13 cellular contexts compared by ENCODE assay signal in the genomic region with DNA sequence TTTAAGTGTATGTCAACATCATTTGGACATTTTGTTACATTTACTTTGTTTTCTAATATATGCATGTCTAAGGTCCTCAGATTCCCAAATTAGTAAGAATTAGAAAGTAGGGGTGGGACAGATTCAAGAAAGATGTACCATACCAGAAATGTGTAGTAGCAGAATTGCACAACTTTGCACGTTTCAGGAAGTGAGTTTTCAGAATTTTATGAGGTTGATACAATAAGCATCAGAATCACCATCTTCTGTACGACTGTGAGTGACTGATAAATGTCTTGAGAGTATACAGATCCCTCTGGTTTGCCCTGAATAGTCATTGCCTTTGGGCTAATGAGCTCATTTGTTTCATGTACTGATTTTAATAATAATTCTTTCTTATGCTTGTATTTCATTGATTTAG. TPM values are rescaled to one million over a fixed set of nuclear protein-coding genes. Genes with fewer than 3 reads are reported as not detected.
DNase-seq lines count a peak whose midpoint lies in the region; ATAC-seq, FAIRE-seq and TF ChIP-seq lines count a peak whose summit lies in the region.
"Had no signal": no experiment of that assay in that cellular context is flagged by ENCODE, and none has a peak within 500 bp of the region (broad histone marks: within the 10 kb centered on the region; RNA-seq: fewer than 3 reads in every experiment).

No MANE protein-coding gene starts in this region.

- peaks cover 39% of the 10 kb centered on the region for H3K4me1 Mint-ChIP-seq in type B pancreatic cell (ENCODE audit: unreplicated experiment)

- no peak overlapping the region for H3K9ac ChIP-seq in OCI-LY3 (ENCODE audit: low read length)
- no peak overlapping the region for H3K9ac ChIP-seq in endothelial cell of umbilical vein (replicated peaks; ENCODE audit: extremely low read depth, insufficient read depth, low read length)

- peaks cover 0 to 66% of the 10 kb centered on the region in 2 donors for H3K4me1 ChIP-seq in right atrium auricular region
- peaks cover 31% of the 10 kb centered on the region for H3K4me1 ChIP-seq in OCI-LY3 (ENCODE audit: low read length)
- H3K4me1 ChIP-seq in endothelial cell of umbilical vein (ENCODE audit: control insufficient read depth, extremely low read depth, insufficient read depth, low read length): peaks cover 41% of the 10 kb centered on the region
- H3K4me1 ChIP-seq in Peyer's patch: peaks cover 0 to 42% (median 6%) of the 10 kb centered on the region in 4 donors

- H3K27ac ChIP-seq in right atrium auricular region (peak overlapping the region; percentile 59 to 84), OCI-LY3 (ENCODE audit: low read length) (peak overlapping the region; percentile 15), endothelial cell of umbilical vein (ENCODE audit: insufficient read depth, low read depth, low read length) (peak overlapping the region; percentile 30), Peyer's patch (no peak overlapping the region)
- H3K27ac ChIP-seq: body of pancreas, esophagus muscularis mucosa had no signal

- no peaks in the 10 kb centered on the region for H3K9me3 Mint-ChIP-seq in type B pancreatic cell
- H3K9me3 Mint-ChIP-seq: IgD-negative memory B cell had no signal

- H3K4me3 ChIP-seq in right atrium auricular region (peak overlapping the region in 1 of 2 donors; percentile 22), OCI-LY3 (ENCODE audit: low read length) (no peak overlapping the region), endothelial cell of umbilical vein (replicated peaks in 1 of 3; ENCODE audit: insufficient read depth in 1 of 3, low read depth in 1 of 3, low read length in 3 of 3) (peak overlapping the region in 1 of 3 experiments; percentile 21), Peyer's patch (no peak overlapping the region)
- H3K4me3 ChIP-seq: body of pancreas, esophagus muscularis mucosa had no signal

- no peaks in the 10 kb centered on the region for H3K27me3 ChIP-seq in right atrium auricular region
- no peaks in the 10 kb centered on the region for H3K27me3 ChIP-seq in OCI-LY3 (ENCODE audit: low read depth, low read length)
- no peaks in the 10 kb centered on the region for H3K27me3 ChIP-seq in endothelial cell of umbilical vein (ENCODE audit: control insufficient read depth in 2 of 2, insufficient read depth in 2 of 2, low read length in 2 of 2)
- H3K27me3 ChIP-seq in Peyer's patch: no peaks in the 10 kb centered on the region
- H3K27me3 ChIP-seq: body of pancreas, esophagus muscularis mucosa had no signal

- no peaks in the 10 kb centered on the region for H3K9me1 ChIP-seq in endothelial cell of umbilical vein (replicated peaks; ENCODE audit: control insufficient read depth, extremely low read depth, insufficient read depth, low read length)

- no peak overlapping the region for H2AFZ ChIP-seq in OCI-LY3 (ENCODE audit: low read depth, low read length)
- H2AFZ ChIP-seq in endothelial cell of umbilical vein (ENCODE audit: low read depth, low read length): no peak overlapping the region

- H3K79me2 ChIP-seq in OCI-LY3 (ENCODE audit: low read length) (peaks cover 100% of the 10 kb centered on the region), endothelial cell of umbilical vein (ENCODE audit: control insufficient read depth, insufficient read depth, low read length) (peaks cover 84% of the 10 kb centered on the region)

- peaks cover 24% of the 10 kb centered on the region for H3K36me3 ChIP-seq in right atrium auricular region
- peaks cover 49% of the 10 kb centered on the region for H3K36me3 ChIP-seq in OCI-LY3 (replicated peaks; ENCODE audit: low read depth, low read length)
- peaks cover 4 to 10% of the 10 kb centered on the region in 2 experiments for H3K36me3 ChIP-seq in endothelial cell of umbilical vein (ENCODE audit: control insufficient read depth in 2 of 2, extremely low read depth in 1 of 2, insufficient read depth in 2 of 2, low read length in 2 of 2)
- H3K36me3 ChIP-seq in Peyer's patch: peaks cover 0 to 46% (median 0%) of the 10 kb centered on the region in 3 donors

- H4K20me1 ChIP-seq in OCI-LY3 (ENCODE audit: insufficient read depth, low read length) (peaks cover 40% of the 10 kb centered on the region), endothelial cell of umbilical vein (replicated peaks; ENCODE audit: control insufficient read depth, extremely low read depth, insufficient read depth, low read length) (peaks cover 13% of the 10 kb centered on the region)

- no peak overlapping the region for H3K4me3 Mint-ChIP-seq in type B pancreatic cell

- H3K4me2 ChIP-seq in OCI-LY3 (ENCODE audit: low read length) (peak overlapping the region; percentile 28; the same call in 1 of the 2 replicates), endothelial cell of umbilical vein (ENCODE audit: insufficient read depth, low read length) (peak overlapping the region; percentile 66)

- BruUV-seq in endothelial cell of umbilical vein (replicated peaks; lab: Mats Ljungman, UMichigan): no TSS peak

- peak overlapping the region; percentile 85 for H3K27ac Mint-ChIP-seq in type B pancreatic cell
- H3K27ac Mint-ChIP-seq: IgD-negative memory B cell had no signal

- H3K9me3 ChIP-seq in right atrium auricular region (no peaks in the 10 kb centered on the region), OCI-LY3 (ENCODE audit: insufficient read depth, low read length) (no peaks in the 10 kb centered on the region), endothelial cell of umbilical vein (replicated peaks; ENCODE audit: control insufficient read depth, insufficient read depth, low read length) (no peaks in the 10 kb centered on the region), Peyer's patch (no peaks in the 10 kb centered on the region)
- H3K9me3 ChIP-seq: body of pancreas, esophagus muscularis mucosa had no signal

- ATAC-seq in left ventricle myocardium superior: no peak
- no peak for ATAC-seq in GM19452 (IDR thresholded peaks at IDR 0.05; ENCODE audit: unreplicated experiment)
- no peak for ATAC-seq in HG02938 (IDR thresholded peaks at IDR 0.05; ENCODE audit: unreplicated experiment)
- ATAC-seq: body of pancreas had no signal

- H3K36me3 Mint-ChIP-seq in type B pancreatic cell: peaks cover 27% of the 10 kb centered on the region
- H3K36me3 Mint-ChIP-seq: IgD-negative memory B cell had no signal

- FAIRE-seq in endothelial cell of umbilical vein (lab: Jason Lieb, UNC): no peak
- FAIRE-seq: small intestine had no signal

- POLR2A ChIA-PET in endothelial cell of umbilical vein (lab: Charles Lee): interaction anchor here (1.2 kb wide), 1 partner anchor 94 kb away, joined by 5 read pairs; a partner anchor contains a TSS

- intact Hi-C loops in left ventricle myocardium superior (cut with micrococcal nuclease) (no loop called here), endothelial cell of umbilical vein (cut with micrococcal nuclease) (no loop called here)

- CTCF ChIA-PET in endothelial cell of umbilical vein (lab: Charles Lee): interaction anchor here (1.5 to 3.9 kb wide), 3 partner anchors 9 to 77 kb away, joined by 3 to 31 read pairs (median 9); a partner anchor contains a TSS

- dilution Hi-C loops in endothelial cell of umbilical vein (cut with MboI; ENCODE audit: extremely low pct_ligation_motif_present, low sequenced_read_pairs): no loop called here

- no peak for TF ChIP-seq CTCF in right atrium auricular region (IDR thresholded peaks at IDR 0.05)
- TF ChIP-seq CTCF in OCI-LY3 (IDR thresholded peaks at IDR 0.05; ENCODE audit: low read depth, low read length): no peak
- TF ChIP-seq CTCF in endothelial cell of umbilical vein (IDR thresholded peaks at IDR 0.05; ENCODE audit: extremely low read depth in 1 of 2, insufficient read depth in 1 of 2, low read depth in 1 of 2, low read length in 2 of 2): no peak
- TF ChIP-seq CTCF in type B pancreatic cell (conservative IDR thresholded peaks at IDR 0.05): no peak
- no peak for TF ChIP-seq CTCF in Peyer's patch (IDR thresholded peaks at IDR 0.05)

- TF ChIP-seq POLR2A in endothelial cell of umbilical vein (IDR thresholded peaks at IDR 0.05; ENCODE audit: low read depth, low read length): no peak
- no peak for TF ChIP-seq POLR2A in Peyer's patch (IDR thresholded peaks at IDR 0.05)

- no peak for DNase-seq in right atrium auricular region (ENCODE audit: low spot score)
- DNase-seq in left ventricle myocardium superior: no peak
- no peak for DNase-seq in endothelial cell of umbilical vein (ENCODE audit: low read depth, low spot score)
- DNase-seq in type B pancreatic cell (ENCODE audit: extremely low spot score, unreplicated experiment): no peak
- no peak for DNase-seq in Peyer's patch
- DNase-seq: body of pancreas, NCI-H2171, small intestine had no signal

- H3K27me3 Mint-ChIP-seq in type B pancreatic cell: no peaks in the 10 kb centered on the region
- H3K27me3 Mint-ChIP-seq: IgD-negative memory B cell had no signal

TF ChIP-seq in endothelial cell of umbilical vein, 7 proteins besides CTCF, POLR2A, EP300 and RAD21 (continues in another document):
- TF ChIP-seq EZH2 (IDR thresholded peaks at IDR 0.05; ENCODE audit: borderline replicate concordance, low read depth, low read length, severe bottlenecking): no peak

RNA-seq across cellular contexts. Expression of a gene that starts 9.3 kb away (rescaled TPM):
- total RNA-seq in right atrium auricular region (100 to 1,000 TPM; 135 to 140 TPM), left ventricle myocardium superior (141 TPM), endothelial cell of umbilical vein (77.2 and 85.5 TPM in 2 replicates), type B pancreatic cell (ENCODE audit: low replicate concordance) (82.3 and 84.4 TPM in 2 replicates), Peyer's patch (100 to 1,000 TPM in 3 of 4 donors, 10 to 100 TPM in 1; 59.7 to 184 (median 111) TPM)
- polyA plus RNA-seq in endothelial cell of umbilical vein: 58.2 and 59.7 TPM in 2 replicates
- polyA plus RNA-seq in endothelial cell of umbilical vein (2011; cell fraction: cytosol; rRNA removed): 56.6 and 58.1 TPM in 2 replicates
- polyA plus RNA-seq in endothelial cell of umbilical vein (2011; cell fraction: nucleus; rRNA removed): 123 and 128 TPM in 2 replicates
- polyA plus RNA-seq in endothelial cell of umbilical vein (2012): 45.6 and 51.9 TPM in 2 replicates
- polyA minus RNA-seq in endothelial cell of umbilical vein: 101 and 124 TPM in 2 replicates
- polyA minus RNA-seq in endothelial cell of umbilical vein (2011; cell fraction: cytosol; rRNA and poly(A)+ RNA removed): 107 TPM
- polyA minus RNA-seq in endothelial cell of umbilical vein (2011; cell fraction: nucleus; rRNA and poly(A)+ RNA removed): 73.9 and 106 TPM in 2 replicates

RNA-seq across cellular contexts. Expression of a gene that starts 29.2 kb away (rescaled TPM):
- total RNA-seq in right atrium auricular region (10 to 100 TPM; 58.8 to 67.7 TPM), left ventricle myocardium superior (124 TPM), endothelial cell of umbilical vein (7.9 and 8.4 TPM in 2 replicates), type B pancreatic cell (ENCODE audit: low replicate concordance) (15.2 and 15.3 TPM in 2 replicates), Peyer's patch (100 to 1,000 TPM in 1 of 4 donors, 10 to 100 TPM in 3; 29.7 to 138 (median 68.9) TPM)
- 8.6 and 11.0 TPM in 2 replicates for polyA plus RNA-seq in endothelial cell of umbilical vein
- polyA plus RNA-seq in endothelial cell of umbilical vein (2011; cell fraction: cytosol; rRNA removed): 15.4 and 16.2 TPM in 2 replicates
- 15.3 and 16.9 TPM in 2 replicates for polyA plus RNA-seq in endothelial cell of umbilical vein (2011; cell fraction: nucleus; rRNA removed)
- polyA plus RNA-seq in endothelial cell of umbilical vein (2012): 13.8 and 13.9 TPM in 2 replicates
- polyA minus RNA-seq in endothelial cell of umbilical vein: 7.9 and 10.5 TPM in 2 replicates
- 5.0 TPM for polyA minus RNA-seq in endothelial cell of umbilical vein (2011; cell fraction: cytosol; rRNA and poly(A)+ RNA removed)
- polyA minus RNA-seq in endothelial cell of umbilical vein (2011; cell fraction: nucleus; rRNA and poly(A)+ RNA removed): 2.3 and 5.0 TPM in 2 replicates

Comparison
In these comparisons a context has a peak if more than half of its experiments do, and no peak if none do; other contexts are left out.
1. H3K27ac ChIP-seq: peak in right atrium auricular region (2 of 2), OCI-LY3 (single experiment) and endothelial cell of umbilical vein (single experiment); none in Peyer's patch (0 of 4).